7 cellular contexts compared by ENCODE assay signal in genomic region chr12:94640134-94640928, GRCh38. TPM values are rescaled to one million over a fixed set of nuclear protein-coding genes. Genes with fewer than 3 reads are reported as not detected.
DNase-seq lines count a peak whose midpoint lies in the region; ATAC-seq and TF ChIP-seq lines count a peak whose summit lies in the region.

No MANE protein-coding gene starts in this region.

- no peak for TF ChIP-seq CTCF in RWPE1 (conservative IDR thresholded peaks at IDR 0.05; ENCODE audit: low read depth)
- no peak for TF ChIP-seq CTCF in heart right ventricle (IDR thresholded peaks at IDR 0.05)

- no peaks in the 10 kb centered on the region for H3K9me3 ChIP-seq in heart right ventricle

- H3K4me1 ChIP-seq in heart right ventricle, result peaks cover 0 to 32% (median 0%) of the 10 kb centered on the region in 9 donors

- H3K27me3 ChIP-seq in heart right ventricle, result no peaks in the 10 kb centered on the region

- no peak overlapping the region for H3K4me3 ChIP-seq in heart right ventricle

- peak; percentile 72 for ATAC-seq in GM19035 (IDR thresholded peaks at IDR 0.05; ENCODE audit: unreplicated experiment)
- peak; percentile 84 for ATAC-seq in HG02852 (IDR thresholded peaks at IDR 0.05; ENCODE audit: unreplicated experiment)
- ATAC-seq in heart right ventricle, result peak in 7 of 8 donors; percentile 8 to 53 (median 41)

- DNase-seq in RWPE1 (ENCODE audit: low spot score) (peak; percentile 62), heart right ventricle (no peak), NCI-H774 (lab: John Stamatoyannopoulos, UW) (no peak), NCI-H2107 treated with DMSO at 0.1 percent for 48 hours (lab: John Stamatoyannopoulos, UW; ENCODE audit: unreplicated experiment) (no peak)
- no peak for DNase-seq in effector CD4-positive, alpha-beta T cell

- 87 to 95% methylated on average over 10 of the region's 10 CpGs for WGBS in heart right ventricle, 2 donors

- CTCF ChIA-PET in RWPE1 (lab: Yijun Ruan, JAX), result no interaction called here

- H3K36me3 ChIP-seq in heart right ventricle, result no peaks in the 10 kb centered on the region

- POLR2A ChIA-PET in RWPE1 (lab: Yijun Ruan, JAX; ENCODE audit: low non-redundant PET), result no interaction called here

- intact Hi-C loops in heart right ventricle (cut with DNase I), result loop anchor here in 1 of 10 donors (10.0 kb wide), 1 partner anchor 46 kb away; no protein-coding TSS in a partner anchor

- no peak overlapping the region for H3K27ac ChIP-seq in RWPE1
- H3K27ac ChIP-seq in heart right ventricle, result peak overlapping the region in 2 of 10 donors; percentile 29 to 63

RNA-seq across cellular contexts. Expression of gene TMCC3, which starts 10.0 kb away (rescaled TPM):
- 1 to 10 TPM; 1.3 to 7.3 (median 3.7) TPM for total RNA-seq in heart right ventricle
- 1 to 10 TPM in 1 of 2 donors, under 1 TPM in 1; 0.88 to 2.6 TPM for polyA plus RNA-seq in heart right ventricle
